12 cellular contexts compared by ENCODE assay signal in genomic region chr22:38452373-38453064, GRCh38. TPM values are rescaled to one million over a fixed set of nuclear protein-coding genes. Genes with fewer than 3 reads are reported as not detected.
DNase-seq lines count a peak whose midpoint lies in the region; ATAC-seq and TF ChIP-seq lines count a peak whose summit lies in the region.
"Had no signal": no experiment of that assay in that cellular context is flagged by ENCODE, and none has a peak within 500 bp of the region (broad histone marks: within the 10 kb centered on the region; RNA-seq: fewer than 3 reads in every experiment).

No MANE protein-coding gene starts in this region.

- H3K4me1 ChIP-seq in neural progenitor cell = peaks cover 27% of the 10 kb centered on the region
- H3K4me1 ChIP-seq: breast epithelium had no signal

- H3K9ac ChIP-seq in neural progenitor cell = no peak overlapping the region

- peaks cover 49% of the 10 kb centered on the region for H3K4me1 Mint-ChIP-seq in neural progenitor cell

- H3K27me3 Mint-ChIP-seq in neural progenitor cell (ENCODE audit: insufficient read depth, low read depth) = peaks cover 17% of the 10 kb centered on the region

- peaks cover 17% of the 10 kb centered on the region for H4K20me1 ChIP-seq in neural progenitor cell (ENCODE audit: low read depth)

- no peak overlapping the region for H3K4me3 ChIP-seq in foreskin fibroblast (ENCODE audit: low read depth in 1 of 2, low read length in 2 of 2)
- no peak overlapping the region for H3K4me3 ChIP-seq in neural progenitor cell
- H3K4me3 ChIP-seq: breast epithelium had no signal

- H3K27ac Mint-ChIP-seq in neural progenitor cell = no peak overlapping the region

- no peaks in the 10 kb centered on the region for H3K9me3 ChIP-seq in neural progenitor cell (ENCODE audit: low read depth)
- H3K9me3 ChIP-seq: breast epithelium had no signal

- no peak overlapping the region for H3K27ac ChIP-seq in neural progenitor cell
- H3K27ac ChIP-seq: breast epithelium, VCaP had no signal

- no peaks in the 10 kb centered on the region for H3K36me3 ChIP-seq in neural progenitor cell
- H3K36me3 ChIP-seq: breast epithelium had no signal

- TF ChIP-seq CTCF in foreskin fibroblast (IDR thresholded peaks at IDR 0.05; ENCODE audit: low read depth, low read length) = no peak
- TF ChIP-seq CTCF in neural progenitor cell (IDR thresholded peaks at IDR 0.05) = no peak

- H3K79me2 ChIP-seq in neural progenitor cell (ENCODE audit: low read depth) = no peaks in the 10 kb centered on the region

- peaks cover 63% of the 10 kb centered on the region for H3K27me3 ChIP-seq in neural progenitor cell

- H3K9me3 Mint-ChIP-seq in neural progenitor cell = no peaks in the 10 kb centered on the region

- no peak for ATAC-seq in GM21360 (IDR thresholded peaks at IDR 0.05; ENCODE audit: unreplicated experiment)

- H2AFZ ChIP-seq in neural progenitor cell (replicated peaks) = no peak overlapping the region

- no peak overlapping the region for H3K4me2 ChIP-seq in neural progenitor cell

- DNase-seq in DMS 273 treated with DMSO at 0.1 percent for 48 hours (lab: John Stamatoyannopoulos, UW) = peak; percentile 60
- DNase-seq in NCI-H69 (lab: John Stamatoyannopoulos, UW) = peak; percentile 33
- DNase-seq in foreskin fibroblast = peak; percentile 14 to 49
- no peak for DNase-seq in neural progenitor cell (ENCODE audit: low spot score)
- no peak for DNase-seq in mucosa of gallbladder (ENCODE audit: low spot score)
- DNase-seq in activated gamma-delta T cell (lab: John Stamatoyannopoulos, UW) = no peak
- no peak for DNase-seq in OCI-M2 (lab: John Stamatoyannopoulos, UW; ENCODE audit: unreplicated experiment)
- DNase-seq: Karpas-422 had no signal

- peak overlapping the region; percentile 59 for H3K4me3 Mint-ChIP-seq in neural progenitor cell

- no peaks in the 10 kb centered on the region for H3K36me3 Mint-ChIP-seq in neural progenitor cell

- peaks cover 11% of the 10 kb centered on the region for H3F3A ChIP-seq in neural progenitor cell (ENCODE audit: low read depth)

RNA-seq across cellular contexts. Expression of gene KCNJ4, which starts 2.5 kb away (rescaled TPM):
- 0.82 and 4.6 TPM in 2 replicates for total RNA-seq in neural progenitor cell (ENCODE audit: low replicate concordance)
- not detected for total RNA-seq in mucosa of gallbladder
- total RNA-seq: breast epithelium, fibroblast of villous mesenchyme had no signal

RNA-seq across cellular contexts. Expression of gene KDELR3, which starts 15.4 kb away (rescaled TPM):
- 3.4 and 4.6 TPM in 2 replicates for total RNA-seq in neural progenitor cell (ENCODE audit: low replicate concordance)
- 22.8 TPM for total RNA-seq in mucosa of gallbladder

RNA-seq across cellular contexts. Expression of gene DDX17, which starts 53.6 kb away (rescaled TPM):
- total RNA-seq in neural progenitor cell (ENCODE audit: low replicate concordance) (621 and 672 TPM in 2 replicates), mucosa of gallbladder (535 TPM)

Comparison
In these comparisons a context has a peak if more than half of its experiments do, and no peak if none do; other contexts are left out.
1. DNase-seq: peak in DMS 273 treated with DMSO at 0.1 percent for 48 hours (single experiment), NCI-H69 (single experiment) and foreskin fibroblast (2 of 2); none in neural progenitor cell (single experiment), mucosa of gallbladder (single experiment), activated gamma-delta T cell (single experiment) and OCI-M2 (single experiment).